ENCODE assay signal across 28 cellular contexts in genomic region chr6:150495126-150495525, GRCh38.
"Had no signal": no experiment of that assay in that cellular context is flagged by ENCODE, and none has a peak within 500 bp of the region (broad histone marks: within the 10 kb centered on the region; RNA-seq: fewer than 3 reads in every experiment).

No MANE protein-coding gene starts in this region.

- H3K36me3 ChIP-seq: neural progenitor cell, ovary, right lobe of liver, sigmoid colon, stomach, thoracic aorta, thyroid gland, tibial nerve, upper lobe of left lung, vagina had no signal

- H3K4me2 ChIP-seq: neural progenitor cell had no signal

- H3K9ac ChIP-seq: neural progenitor cell, parathyroid adenoma had no signal

- H3K27me3 Mint-ChIP-seq: progenitor cell of endocrine pancreas had no signal

- H3K4me1 Mint-ChIP-seq: neural progenitor cell had no signal

- ATAC-seq: right cardiac atrium; right lobe of liver; stimulated activated effector memory CD8-positive, alpha-beta T cell treated with anti-CD3 and anti-CD28 coated beads, Interleukin-12 subunit alpha, Interleukin-12 subunit beta, amount 100 ng/mL, for 72 hours; stimulated activated naive B cell treated with anti-CD40 and anti-IgM and Interleukin-4, amounts not matched to agents 10 μg/mL and 1 μg/mL and 100 μg/mL, for 72 hours had no signal

- H3K27ac Mint-ChIP-seq: nephron; neural progenitor cell; progenitor cell of endocrine pancreas; stimulated activated effector memory CD8-positive, alpha-beta T cell treated with anti-CD3 and anti-CD28 coated beads, Interleukin-12 subunit alpha, Interleukin-12 subunit beta, amount 100 ng/mL, for 72 hours; stimulated activated naive B cell treated with anti-CD40 and anti-IgM and Interleukin-4, amounts not matched to agents 10 μg/mL and 1 μg/mL and 100 μg/mL, for 72 hours; stimulated activated naive CD8-positive, alpha-beta T cell treated with anti-CD3 and anti-CD28 coated beads, Interleukin-15, Interleukin-2, amounts not matched to agents 100 ng/mL and 50 ng/mL, for 24 hours had no signal

- H3K36me3 Mint-ChIP-seq: neural progenitor cell; stimulated activated effector memory CD8-positive, alpha-beta T cell treated with anti-CD3 and anti-CD28 coated beads, Interleukin-12 subunit alpha, Interleukin-12 subunit beta, amount 100 ng/mL, for 72 hours had no signal

- H2AFZ ChIP-seq: neural progenitor cell, parathyroid adenoma had no signal

- H3K79me2 ChIP-seq: parathyroid adenoma had no signal

- H3K4me1 ChIP-seq: neural progenitor cell, parathyroid adenoma, psoas muscle, right lobe of liver, tibial nerve, upper lobe of left lung, vagina had no signal

- FAIRE-seq: small intestine, urothelium cell line had no signal

- H3K27me3 ChIP-seq: neural progenitor cell, ovary, right lobe of liver, sigmoid colon, stomach, thyroid gland, tibial nerve, upper lobe of left lung, vagina had no signal

- DNase-seq: occipital lobe; ovary; posterior cingulate gyrus; psoas muscle; right cardiac atrium; right lobe of liver; sigmoid colon; small intestine; stimulated activated CD4-positive, alpha-beta T cell treated with anti-CD3 and anti-CD28 coated beads, Interleukin-15, amount 100 ng/mL, for 24 hours; stimulated activated CD4-positive, alpha-beta T cell treated with anti-CD3 and anti-CD28 coated beads, Interleukin-2, amount 100 ng/mL, for 24 hours; stimulated activated CD4-positive, alpha-beta T cell treated with anti-CD3 and anti-CD28 coated beads, Interleukin-2, amount 100 ng/mL, for 48 hours; stimulated activated CD4-positive, alpha-beta T cell treated with anti-CD3 and anti-CD28 coated beads, Interleukin-4, amount 100 ng/mL, for 24 hours; stimulated activated naive B cell treated with anti-CD40 and anti-IgM and Interleukin-4, amounts not matched to agents 10 μg/mL and 1 μg/mL and 100 μg/mL, for 72 hours; stimulated activated naive CD4-positive, alpha-beta T cell treated with Interleukin-2 at 50 U/mL for 16 hours; stomach; thyroid gland; trophoblast cell; upper lobe of left lung had no signal

- H3K27ac ChIP-seq: neural progenitor cell, ovary, parathyroid adenoma, psoas muscle, right lobe of liver, sigmoid colon, stomach, thoracic aorta, thyroid gland, tibial nerve, upper lobe of left lung, vagina had no signal

- H3K4me3 ChIP-seq: neural progenitor cell, ovary, psoas muscle, right lobe of liver, sigmoid colon, stomach, thoracic aorta, thyroid gland, tibial nerve, upper lobe of left lung, vagina had no signal

- H3K9me3 ChIP-seq: ovary, psoas muscle, right lobe of liver, sigmoid colon, stomach, thoracic aorta, thyroid gland, tibial nerve, upper lobe of left lung, vagina had no signal

- H3K4me3 Mint-ChIP-seq: nephron; neural progenitor cell; stimulated activated effector memory CD8-positive, alpha-beta T cell treated with anti-CD3 and anti-CD28 coated beads, Interleukin-12 subunit alpha, Interleukin-12 subunit beta, amount 100 ng/mL, for 72 hours; stimulated activated naive B cell treated with anti-CD40 and anti-IgM and Interleukin-4, amounts not matched to agents 10 μg/mL and 1 μg/mL and 100 μg/mL, for 72 hours; stimulated activated naive CD8-positive, alpha-beta T cell treated with anti-CD3 and anti-CD28 coated beads, Interleukin-15, Interleukin-2, amounts not matched to agents 100 ng/mL and 50 ng/mL, for 24 hours had no signal
